ENCODE assay signal across 19 cellular contexts in the genomic region with DNA sequence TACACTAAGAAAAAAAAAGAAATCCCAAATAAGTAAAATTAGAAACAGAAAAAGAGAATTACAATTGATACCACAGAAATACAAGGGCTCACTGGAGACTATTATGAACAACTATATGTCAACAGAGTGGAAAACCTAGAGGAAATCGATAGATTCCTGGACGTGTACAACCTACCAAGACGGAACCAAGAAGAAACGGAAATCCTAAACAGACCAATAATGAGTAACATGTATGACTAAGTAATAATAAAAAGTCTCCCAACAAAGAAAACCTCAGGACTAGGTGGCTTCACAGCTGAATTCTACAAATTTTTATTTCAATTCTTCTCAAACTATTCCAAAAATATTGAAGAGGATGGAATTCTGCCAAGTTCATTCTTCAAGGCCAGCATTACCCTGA. TPM values are rescaled to one million over a fixed set of nuclear protein-coding genes. Genes with fewer than 3 reads are reported as not detected.
DNase-seq lines count a peak whose midpoint lies in the region; ATAC-seq and TF ChIP-seq lines count a peak whose summit lies in the region.
"Had no signal": no experiment of that assay in that cellular context is flagged by ENCODE, and none has a peak within 500 bp of the region (broad histone marks: within the 10 kb centered on the region; RNA-seq: fewer than 3 reads in every experiment).

No MANE protein-coding gene starts in this region.

- H3K18ac ChIP-seq in neuronal stem cell (ENCODE audit: low read length): no peak overlapping the region

- H3K79me1 ChIP-seq in neuronal stem cell (ENCODE audit: low read depth, low read length): peaks cover 24% of the 10 kb centered on the region

- H3K27ac ChIP-seq in PC-3 (ENCODE audit: low read length) (no peak overlapping the region), neuronal stem cell (replicated peaks; ENCODE audit: low read length) (no peak overlapping the region)
- H3K27ac ChIP-seq: BLaER1 treated with 17β-estradiol and CSF1 and Interleukin-3, amounts not matched to agents 10 nM and 100 nM had no signal

- no peak overlapping the region for H2BK120ac ChIP-seq in neuronal stem cell (ENCODE audit: low read depth, low read length)

- H3K14ac ChIP-seq in neuronal stem cell (ENCODE audit: low read length): no peak overlapping the region

- H3K4ac ChIP-seq in neuronal stem cell (ENCODE audit: low read length): no peak overlapping the region

- no peaks in the 10 kb centered on the region for H4K20me1 ChIP-seq in PC-3 (ENCODE audit: low read length)

- no peak overlapping the region for H2BK12ac ChIP-seq in neuronal stem cell (ENCODE audit: low read length)

- no TSS peak for BruUV-seq in PC-3 (replicated peaks; lab: Mats Ljungman, UMichigan)

- no peak for TF ChIP-seq CTCF in PC-3 (conservative IDR thresholded peaks at IDR 0.05; ENCODE audit: low read depth, low read length)
- TF ChIP-seq CTCF in fibroblast of mammary gland (conservative IDR thresholded peaks at IDR 0.05; ENCODE audit: control insufficient read depth, insufficient read depth, low read depth, low read length): no peak

- no peak overlapping the region for H3K4me3 ChIP-seq in PC-3 (ENCODE audit: low read length)
- H3K4me3 ChIP-seq in fibroblast of mammary gland (ENCODE audit: control insufficient read depth, low read depth, low read length): no peak overlapping the region
- H3K4me3 ChIP-seq in neuronal stem cell (ENCODE audit: low read length in 2 of 2): no peak overlapping the region
- H3K4me3 ChIP-seq: BLaER1 treated with 17β-estradiol and CSF1 and Interleukin-3, amounts not matched to agents 10 nM and 100 nM; GM12878; GM23338 had no signal

- POLR2A ChIA-PET in PC-3 (lab: Charles Lee; ENCODE audit: unreplicated experiment): no interaction called here

- no peaks in the 10 kb centered on the region for H3K9me3 ChIP-seq in PC-3 (ENCODE audit: low read length)
- peaks cover 0 to 17% of the 10 kb centered on the region in 2 donors for H3K9me3 ChIP-seq in neuronal stem cell (replicated peaks in 1 of 2; ENCODE audit: control insufficient read depth in 2 of 2, insufficient read depth in 1 of 2, low read depth in 1 of 2, low read length in 2 of 2)
- H3K9me3 ChIP-seq: BE2C had no signal

- peaks cover 13% of the 10 kb centered on the region; the same call in 1 of the 2 replicates for H3K79me2 ChIP-seq in PC-3 (ENCODE audit: low read length)

- H3K36me3 ChIP-seq in PC-3 (ENCODE audit: low read depth, low read length) (no peaks in the 10 kb centered on the region), neuronal stem cell (replicated peaks in 1 of 2; ENCODE audit: control insufficient read depth in 2 of 2, insufficient read depth in 2 of 2, low read length in 2 of 2) (no peaks in the 10 kb centered on the region)
- H3K36me3 ChIP-seq: BE2C; BLaER1 treated with 17β-estradiol and CSF1 and Interleukin-3, amounts not matched to agents 10 nM and 100 nM had no signal

- ATAC-seq in PC-3: peak; percentile 88
- no peak for ATAC-seq in GM18867 (IDR thresholded peaks at IDR 0.05; ENCODE audit: unreplicated experiment)
- ATAC-seq: GM23338, HCT116 had no signal

- CTCF ChIA-PET in PC-3 (lab: Charles Lee): interaction anchor here (0.6 kb wide), 1 partner anchor 256 kb away, joined by 5 read pairs; no protein-coding TSS in a partner anchor

- no peak overlapping the region for H2BK5ac ChIP-seq in neuronal stem cell (ENCODE audit: low read length)

- H4K8ac ChIP-seq in neuronal stem cell (ENCODE audit: low read depth, low read length): no peak overlapping the region

- no peaks in the 10 kb centered on the region for H3K4me1 ChIP-seq in PC-3 (ENCODE audit: insufficient read depth, low read length)
- H3K4me1 ChIP-seq in neuronal stem cell (ENCODE audit: control insufficient read depth in 2 of 2, insufficient read depth in 1 of 2, low read depth in 1 of 2, low read length in 2 of 2): peaks cover 0 to 6% of the 10 kb centered on the region in 2 donors
- H3K4me1 ChIP-seq: BE2C had no signal

- peak; percentile 54 for DNase-seq in ELR (ENCODE audit: low read depth)
- peak; percentile 52 for DNase-seq in PC-3
- peak; percentile 35 for DNase-seq in fibroblast of mammary gland (ENCODE audit: low read depth)
- DNase-seq in neuronal stem cell (ENCODE audit: low spot score): no peak
- no peak for DNase-seq in stimulated activated CD4-positive, alpha-beta T cell treated with anti-CD3 and anti-CD28 coated beads, Interleukin-2, amount 100 ng/mL, for 48 hours
- DNase-seq: AML-193; BE2C; CD4-positive, alpha-beta T cell; CD8-positive, alpha-beta memory T cell; DMS 273 treated with DMSO at 0.1 percent for 48 hours; DMS79; GDM1; H9 had no signal

- H4K91ac ChIP-seq in neuronal stem cell (ENCODE audit: low read depth, low read length, poor library complexity): no peak overlapping the region

- H3K4me2 ChIP-seq in PC-3 (ENCODE audit: low read length): peak overlapping the region; percentile 29; the same call in 1 of the 2 replicates
- no peak overlapping the region for H3K4me2 ChIP-seq in neuronal stem cell (ENCODE audit: insufficient read depth, low read length, poor library complexity, severe bottlenecking)
- H3K4me2 ChIP-seq: BLaER1 treated with 17β-estradiol and CSF1 and Interleukin-3, amounts not matched to agents 10 nM and 100 nM; GM23338 had no signal

- H2AFZ ChIP-seq in PC-3 (ENCODE audit: low read length) (no peak overlapping the region), neuronal stem cell (ENCODE audit: low read length) (no peak overlapping the region)
- H2AFZ ChIP-seq: GM23338 had no signal

- no peaks in the 10 kb centered on the region for H3F3A ChIP-seq in PC-3 (ENCODE audit: low read length, unreplicated experiment)

- no peak overlapping the region for H3K23ac ChIP-seq in neuronal stem cell (ENCODE audit: low read depth, low read length, poor library complexity)

- no peak overlapping the region for H2AK5ac ChIP-seq in neuronal stem cell (ENCODE audit: low read depth, low read length)

- H3K9ac ChIP-seq in PC-3 (ENCODE audit: low read length) (no peak overlapping the region), neuronal stem cell (ENCODE audit: low read depth, low read length, poor library complexity) (no peak overlapping the region)
- H3K9ac ChIP-seq: BLaER1 treated with 17β-estradiol and CSF1 and Interleukin-3, amounts not matched to agents 10 nM and 100 nM had no signal

- intact Hi-C loops in PC-3 (cut with micrococcal nuclease): no loop called here

- H3K27me3 ChIP-seq in PC-3 (ENCODE audit: low read length) (no peaks in the 10 kb centered on the region), neuronal stem cell (ENCODE audit: control insufficient read depth in 3 of 3, insufficient read depth in 3 of 3, low read depth in 1 of 3, low read length in 3 of 3) (no peaks in the 10 kb centered on the region)
- H3K27me3 ChIP-seq: BE2C had no signal

- H2BK15ac ChIP-seq in neuronal stem cell (ENCODE audit: low read length): no peak overlapping the region

- no CpG with 5 or more reads among the region's 4 CpGs for WGBS in neuronal stem cell (ENCODE audit: extremely low coverage in 2 of 2, insufficient read length in 2 of 2, insufficient replicate concordance in 1 of 2), 2 donors

- no peaks in the 10 kb centered on the region for H3K9me2 ChIP-seq in PC-3 (replicated peaks; ENCODE audit: low read length)

RNA-seq across cellular contexts. Expression of a gene that starts 13.9 kb away (rescaled TPM):
- total RNA-seq in PC-3 (2014; rRNA removed): 3.1 and 3.7 TPM in 2 replicates
- polyA plus RNA-seq in neuronal stem cell (2013, experiment 1 of 2): 8.1 TPM
- 8.4 TPM for polyA plus RNA-seq in neuronal stem cell (2013, experiment 2 of 2)
- polyA plus RNA-seq: CD14-positive monocyte had no signal

Comparison
In these comparisons a context has a peak if more than half of its experiments do, and no peak if none do; other contexts are left out.
1. DNase-seq: peak in ELR (single experiment), PC-3 (single experiment) and fibroblast of mammary gland (single experiment); none in neuronal stem cell (single experiment) and stimulated activated CD4-positive, alpha-beta T cell treated with anti-CD3 and anti-CD28 coated beads, Interleukin-2, amount 100 ng/mL, for 48 hours (0 of 2).